In genomic region chr11:1964955-1965354, GRCh38 we compare ENCODE assay signal across 8 cellular contexts. TPM values are rescaled to one million over a fixed set of nuclear protein-coding genes. Genes with fewer than 3 reads are reported as not detected.
"Had no signal": no experiment of that assay in that cellular context is flagged by ENCODE, and none has a peak within 500 bp of the region (broad histone marks: within the 10 kb centered on the region; RNA-seq: fewer than 3 reads in every experiment).

No MANE protein-coding gene starts in this region.

- H3K27me3 Mint-ChIP-seq: IgD-negative memory B cell had no signal

- DNase-seq: H9, HCEC 1CT had no signal

- ATAC-seq: HepG2 had no signal

- H3K27ac Mint-ChIP-seq: GM23338, H9, IgD-negative memory B cell had no signal

- H3K36me3 Mint-ChIP-seq: IgD-negative memory B cell had no signal

- H3K4me3 Mint-ChIP-seq: GM23338, H9, IgD-negative memory B cell had no signal

- H3K4me3 ChIP-seq: GM23338 had no signal

- H3K27ac ChIP-seq: HL-60 had no signal

- H3K9me3 Mint-ChIP-seq: GM23338, H9, IgD-negative memory B cell had no signal

- H3K4me1 Mint-ChIP-seq: GM23338, H9, IgD-negative memory B cell had no signal

RNA-seq across cellular contexts. Expression of gene H19, which starts 32.7 kb away (rescaled TPM):
- polyA plus RNA-seq: IgD-negative memory B cell had no signal

RNA-seq across cellular contexts. Expression of gene TNNT3, which starts 45.5 kb away (rescaled TPM):
- total RNA-seq: GM23338, H1, H9, HepG2, HT1080 had no signal
- polyA plus RNA-seq: GM23338, H1, HepG2 had no signal
